In genomic region chr9:134204041-134204440, GRCh38 we compare ENCODE assay signal across 25 cellular contexts. TPM values are rescaled to one million over a fixed set of nuclear protein-coding genes. Genes with fewer than 3 reads are reported as not detected.
DNase-seq lines count a peak whose midpoint lies in the region; ATAC-seq and TF ChIP-seq lines count a peak whose summit lies in the region.
"Had no signal": no experiment of that assay in that cellular context is flagged by ENCODE, and none has a peak within 500 bp of the region (broad histone marks: within the 10 kb centered on the region; RNA-seq: fewer than 3 reads in every experiment).

No MANE protein-coding gene starts in this region.

- H3K27ac ChIP-seq in liver (ENCODE audit: low read depth in 1 of 2, low read length in 2 of 2) = peak overlapping the region; percentile 55 to 74
- H3K27ac ChIP-seq in psoas muscle = no peak overlapping the region
- H3K27ac ChIP-seq: A549, GM23248 had no signal

- H3K9me3 ChIP-seq in liver (ENCODE audit: control insufficient read depth in 4 of 4, low read length in 3 of 4) (no peaks in the 10 kb centered on the region), psoas muscle (no peaks in the 10 kb centered on the region)

- TF ChIP-seq CTCF in liver (IDR thresholded peaks at IDR 0.05; ENCODE audit: low read depth, low read length, missing input control) (no peak), psoas muscle (IDR thresholded peaks at IDR 0.05) (no peak)

- no peak for ATAC-seq in Right ventricle myocardium superior (ENCODE audit: poor library complexity)
- ATAC-seq in psoas muscle = no peak
- ATAC-seq: A549; CD8-positive, alpha-beta T cell; GM12878; HCT116 had no signal

- intact Hi-C loops in Right ventricle myocardium superior (cut with DNase I) = no loop called here
- intact Hi-C loops in cardiac septum (cut with DNase I) = no loop called here
- intact Hi-C loops in psoas muscle (cut with DNase I) = no loop called here

- H3K4me3 ChIP-seq in liver (ENCODE audit: low read depth in 1 of 3, low read length in 3 of 3) = no peak overlapping the region
- no peak overlapping the region for H3K4me3 ChIP-seq in psoas muscle
- H3K4me3 ChIP-seq: A549; BLaER1 treated with 17β-estradiol and CSF1 and Interleukin-3, amounts not matched to agents 10 nM and 100 nM; GM12878; GM23248 had no signal

- peak overlapping the region in 1 of 2 donors; percentile 12 for H3K9ac ChIP-seq in liver (ENCODE audit: low read depth in 1 of 2, low read length in 2 of 2)
- H3K9ac ChIP-seq: BLaER1 treated with 17β-estradiol and CSF1 and Interleukin-3, amounts not matched to agents 10 nM and 100 nM; GM23248 had no signal

- DNase-seq in Right ventricle myocardium superior (peak; percentile 13), cardiac septum (ENCODE audit: low spot score) (no peak), psoas muscle (peak; percentile 3 to 27), DMS 273 treated with DMSO at 0.1 percent for 48 hours (lab: John Stamatoyannopoulos, UW) (no peak), KBM-7 (no peak), cerebellar nuclear complex (lab: John Stamatoyannopoulos, UW) (no peak), hippocampal formation (lab: John Stamatoyannopoulos, UW) (no peak)
- DNase-seq: Calu3; CD8-positive, alpha-beta T cell; DMS53; EL; GM23248; NCI-H1436; NCI-H2029; NCI-H446; NCI-H526 treated with DMSO at 0.1 percent for 48 hours; OCI-M1; SIG-M5 had no signal

- 67% methylated on average over 1 of the region's 1 CpG for WGBS in liver
- 94 to 100% (median 95%) methylated on average over 1 of the region's 1 CpG for WGBS in psoas muscle, 3 donors

- H3K36me3 ChIP-seq in liver (ENCODE audit: control insufficient read depth in 4 of 4, insufficient read depth in 3 of 4, low read depth in 1 of 4, low read length in 3 of 4) (no peaks in the 10 kb centered on the region), psoas muscle (ENCODE audit: insufficient read depth in 1 of 2, low read depth in 1 of 2) (no peaks in the 10 kb centered on the region)

- no peak for TF ChIP-seq RAD21 in liver (IDR thresholded peaks at IDR 0.05)

- no peaks in the 10 kb centered on the region for H3K27me3 ChIP-seq in liver (ENCODE audit: control insufficient read depth in 4 of 4, insufficient read depth in 4 of 4, low read length in 3 of 4)
- peaks cover 0 to 1% (median 0%) of the 10 kb centered on the region in 3 donors for H3K27me3 ChIP-seq in psoas muscle (ENCODE audit: insufficient read depth in 3 of 3, low read length in 2 of 3)
- H3K27me3 ChIP-seq: BLaER1 treated with 17β-estradiol and CSF1 and Interleukin-3, amounts not matched to agents 10 nM and 100 nM had no signal

- in situ Hi-C loops in KBM-7 (cut with MboI; ENCODE audit: low pct_unique_long_range_greater_than_20kb, low sequenced_read_pairs) = no loop called here

- H3K4me1 ChIP-seq in liver (ENCODE audit: control insufficient read depth in 4 of 4, insufficient read depth in 4 of 4, low read length in 3 of 4) = peaks cover 3 to 26% (median 9%) of the 10 kb centered on the region in 4 donors
- peaks cover 5% of the 10 kb centered on the region for H3K4me1 ChIP-seq in psoas muscle
- H3K4me1 ChIP-seq: A549 had no signal

TF ChIP-seq in liver, 16 proteins besides CTCF, POLR2A, EP300 and RAD21:
- TF ChIP-seq HNF4A (conservative IDR thresholded peaks at IDR 0.05) (peak; percentile 52 to 80), RXRA (IDR thresholded peaks at IDR 0.05) (peak in 1 of 2 donors; percentile 10), SP1 (IDR thresholded peaks at IDR 0.05) (no peak)

RNA-seq across cellular contexts. Expression of gene RNU6ATAC, which starts 39.7 kb away (rescaled TPM):
- total RNA-seq in Right ventricle myocardium superior (351 TPM), cardiac septum (214 TPM), liver (not detected), psoas muscle (100 to 1,000 TPM in 2 of 4 donors, 10 to 100 TPM in 2; 13.1 to 120 (median 74.0) TPM)
- polyA plus RNA-seq in liver (not detected), psoas muscle (not detected)
- total RNA-seq: GM23248, HT-29, M059J had no signal
- polyA plus RNA-seq: A549, GM12878, GM23248 had no signal

Comparison
In these comparisons a context has a peak if more than half of its experiments do, and no peak if none do; other contexts are left out.
1. DNase-seq: peak in Right ventricle myocardium superior (single experiment) and psoas muscle (2 of 2); none in cardiac septum (single experiment), DMS 273 treated with DMSO at 0.1 percent for 48 hours (single experiment), KBM-7 (single experiment), cerebellar nuclear complex (0 of 2) and hippocampal formation (0 of 2).
2. RNA of gene RNU6ATAC, which starts 39.7 kb away (total RNA-seq): 351 TPM in Right ventricle myocardium superior (single experiment), 214 TPM in cardiac septum (single experiment) and 13.1 to 120 TPM in psoas muscle; not detected in liver; every median in the first group is over 10 times any median in the second.